12 cellular contexts compared by ENCODE assay signal in the genomic region with DNA sequence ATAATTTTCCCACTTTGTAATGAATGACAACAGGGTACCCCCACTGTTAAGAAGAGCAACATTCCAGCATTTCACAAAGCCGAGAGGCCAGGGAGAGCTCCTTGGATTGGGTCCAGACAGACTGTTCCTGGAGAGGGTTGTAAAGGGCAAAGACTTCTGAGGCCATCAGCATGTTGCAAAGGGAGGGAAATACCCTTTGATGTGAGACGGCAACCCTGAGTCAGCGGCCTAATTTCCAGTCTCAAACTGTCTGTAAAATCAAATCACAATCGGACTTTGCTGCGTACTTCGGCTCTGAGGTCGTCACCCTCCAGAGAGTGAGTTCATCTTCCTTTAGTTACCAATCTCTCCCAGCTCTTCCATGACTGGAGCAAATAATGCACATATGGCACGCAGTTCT.
DNase-seq lines count a peak whose midpoint lies in the region; ATAC-seq and TF ChIP-seq lines count a peak whose summit lies in the region.
"Had no signal": no experiment of that assay in that cellular context is flagged by ENCODE, and none has a peak within 500 bp of the region (broad histone marks: within the 10 kb centered on the region; RNA-seq: fewer than 3 reads in every experiment).

No MANE protein-coding gene starts in this region.

- no peaks in the 10 kb centered on the region for H3K27me3 Mint-ChIP-seq in activated CD4-positive, alpha-beta T cell treated with anti-CD3 and anti-CD28 coated beads, Interleukin-2, amount 10 ng/mL, durations not matched to agents 24 days and 14 days
- H3K27me3 Mint-ChIP-seq in WTC11 (ENCODE audit: low read depth): no peaks in the 10 kb centered on the region
- H3K27me3 Mint-ChIP-seq: activated naive CD4-positive, alpha-beta T cell treated with anti-CD3 and anti-CD28 coated beads, Interleukin-2, amount 50 U/mL, for 24 hours had no signal

- no peaks in the 10 kb centered on the region for H3K36me3 ChIP-seq in hepatocyte (replicated peaks; ENCODE audit: insufficient read depth, low read depth)

- H3K9me3 ChIP-seq in hepatocyte (ENCODE audit: low read depth): no peaks in the 10 kb centered on the region

- H2AFZ ChIP-seq in hepatocyte: no peak overlapping the region

- peak overlapping the region; percentile 50 for H3K4me2 ChIP-seq in hepatocyte

- H3K9me2 ChIP-seq in hepatocyte (replicated peaks; ENCODE audit: insufficient read depth): no peaks in the 10 kb centered on the region

- H3K9me3 Mint-ChIP-seq in activated CD4-positive, alpha-beta T cell treated with anti-CD3 and anti-CD28 coated beads, Interleukin-2, amount 10 ng/mL, durations not matched to agents 24 days and 14 days: no peaks in the 10 kb centered on the region
- H3K9me3 Mint-ChIP-seq in WTC11: peaks cover 5% of the 10 kb centered on the region; the same call in 1 of the 2 replicates
- H3K9me3 Mint-ChIP-seq: activated naive CD4-positive, alpha-beta T cell treated with anti-CD3 and anti-CD28 coated beads, Interleukin-2, amount 50 U/mL, for 24 hours; naive B cell had no signal

- peak overlapping the region; percentile 62 for H3K27ac ChIP-seq in hepatocyte

- TF ChIP-seq CTCF in WTC11 (IDR thresholded peaks at IDR 0.05): no peak
- no peak for TF ChIP-seq CTCF in hepatocyte (IDR thresholded peaks at IDR 0.05; ENCODE audit: poor library complexity)

- H3K27ac Mint-ChIP-seq in activated CD4-positive, alpha-beta T cell treated with anti-CD3 and anti-CD28 coated beads, Interleukin-2, amount 10 ng/mL, durations not matched to agents 24 days and 14 days: no peak overlapping the region
- no peak overlapping the region for H3K27ac Mint-ChIP-seq in WTC11
- H3K27ac Mint-ChIP-seq: activated naive CD4-positive, alpha-beta T cell treated with anti-CD3 and anti-CD28 coated beads, Interleukin-2, amount 50 U/mL, for 24 hours; naive B cell had no signal

- POLR2A ChIA-PET in WTC11 (lab: Charles Lee): no interaction called here

- H3K4me1 Mint-ChIP-seq in activated CD4-positive, alpha-beta T cell treated with anti-CD3 and anti-CD28 coated beads, Interleukin-2, amount 10 ng/mL, durations not matched to agents 24 days and 14 days: no peaks in the 10 kb centered on the region
- peaks cover 4% of the 10 kb centered on the region for H3K4me1 Mint-ChIP-seq in WTC11
- H3K4me1 Mint-ChIP-seq: activated naive CD4-positive, alpha-beta T cell treated with anti-CD3 and anti-CD28 coated beads, Interleukin-2, amount 50 U/mL, for 24 hours; naive B cell had no signal

- intact Hi-C loops in activated CD4-positive, alpha-beta T cell treated with anti-CD3 and anti-CD28 coated beads, Interleukin-2, amount 10 ng/mL, durations not matched to agents 24 days and 14 days (cut with micrococcal nuclease): no loop called here

- no peaks in the 10 kb centered on the region for H4K20me1 ChIP-seq in hepatocyte (ENCODE audit: insufficient read depth, poor library complexity, severe bottlenecking)

- no peak overlapping the region for H3K4me3 Mint-ChIP-seq in activated CD4-positive, alpha-beta T cell treated with anti-CD3 and anti-CD28 coated beads, Interleukin-2, amount 10 ng/mL, durations not matched to agents 24 days and 14 days
- H3K4me3 Mint-ChIP-seq in WTC11: no peak overlapping the region
- H3K4me3 Mint-ChIP-seq: activated naive CD4-positive, alpha-beta T cell treated with anti-CD3 and anti-CD28 coated beads, Interleukin-2, amount 50 U/mL, for 24 hours; naive B cell had no signal

- no peaks in the 10 kb centered on the region for H3K27me3 ChIP-seq in hepatocyte

- WGBS in hepatocyte (ENCODE audit: low lambda C conversion rate, missing lambda C conversion rate): 12% methylated on average over 8 of the region's 8 CpGs

- H3K36me3 Mint-ChIP-seq in activated CD4-positive, alpha-beta T cell treated with anti-CD3 and anti-CD28 coated beads, Interleukin-2, amount 10 ng/mL, durations not matched to agents 24 days and 14 days (ENCODE audit: low read depth): no peaks in the 10 kb centered on the region
- no peaks in the 10 kb centered on the region for H3K36me3 Mint-ChIP-seq in WTC11
- H3K36me3 Mint-ChIP-seq: activated naive CD4-positive, alpha-beta T cell treated with anti-CD3 and anti-CD28 coated beads, Interleukin-2, amount 50 U/mL, for 24 hours; naive B cell had no signal

- H3K4me1 ChIP-seq in hepatocyte (ENCODE audit: insufficient read depth): peaks cover 15% of the 10 kb centered on the region

- H3K4me3 ChIP-seq in hepatocyte: no peak overlapping the region
- no peak overlapping the region for H3K4me3 ChIP-seq in skeletal muscle cell (ENCODE audit: low read depth, low read length)

- DNase-seq in activated CD4-positive, alpha-beta T cell treated with anti-CD3 and anti-CD28 coated beads, Interleukin-2, amount 50 U/mL, for 48 hours: peak; percentile 25 to 36
- no peak for DNase-seq in activated CD4-positive, alpha-beta T cell treated with anti-CD3 and anti-CD28 coated beads, Interleukin-2, amount 10 ng/mL, durations not matched to agents 24 days and 14 days
- no peak for DNase-seq in WTC11 (ENCODE audit: low spot score)
- DNase-seq in hepatocyte (ENCODE audit: low spot score): peak; percentile 86
- peak; percentile 13 for DNase-seq in skeletal muscle cell (ENCODE audit: low read depth)
- no peak for DNase-seq in GDM1 (lab: John Stamatoyannopoulos, UW)
- no peak for DNase-seq in activated CD4-positive, CD25-positive, alpha-beta regulatory T cell (lab: John Stamatoyannopoulos, UW)
- DNase-seq: foreskin melanocyte, MV-4-11, naive B cell had no signal

- H3K79me2 ChIP-seq in hepatocyte: no peaks in the 10 kb centered on the region

- ATAC-seq in WTC11 (peak; percentile 32; the same call in 1 of the 2 replicates), HG02970 (IDR thresholded peaks at IDR 0.05; ENCODE audit: low FRiP score, unreplicated experiment) (no peak)

- CTCF ChIA-PET in WTC11 (lab: Charles Lee): interaction anchor here (0.9 to 1.0 kb wide), 2 partner anchors 420 to 442 kb away, joined by 3 to 4 read pairs; no protein-coding TSS in a partner anchor

TF ChIP-seq in WTC11, 78 proteins besides CTCF, POLR2A, EP300 and RAD21:
- TF ChIP-seq, protein P1, sequence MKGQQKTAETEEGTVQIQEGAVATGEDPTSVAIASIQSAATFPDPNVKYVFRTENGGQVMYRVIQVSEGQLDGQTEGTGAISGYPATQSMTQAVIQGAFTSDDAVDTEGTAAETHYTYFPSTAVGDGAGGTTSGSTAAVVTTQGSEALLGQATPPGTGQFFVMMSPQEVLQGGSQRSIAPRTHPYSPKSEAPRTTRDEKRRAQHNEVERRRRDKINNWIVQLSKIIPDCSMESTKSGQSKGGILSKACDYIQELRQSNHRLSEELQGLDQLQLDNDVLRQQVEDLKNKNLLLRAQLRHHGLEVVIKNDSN (CRISPR knock-in tag; IDR thresholded peaks at IDR 0.05): no peak
- TF ChIP-seq ZNF671 (CRISPR knock-in tag; IDR thresholded peaks at IDR 0.05): no peak
- no peak for TF ChIP-seq MXD4 (CRISPR knock-in tag; IDR thresholded peaks at IDR 0.05; ENCODE audit: borderline replicate concordance)
- no peak for TF ChIP-seq GTF2I (CRISPR knock-in tag; conservative IDR thresholded peaks at IDR 0.05)
- no peak for TF ChIP-seq RORB (CRISPR knock-in tag; IDR thresholded peaks at IDR 0.05)
- TF ChIP-seq, protein P2, sequence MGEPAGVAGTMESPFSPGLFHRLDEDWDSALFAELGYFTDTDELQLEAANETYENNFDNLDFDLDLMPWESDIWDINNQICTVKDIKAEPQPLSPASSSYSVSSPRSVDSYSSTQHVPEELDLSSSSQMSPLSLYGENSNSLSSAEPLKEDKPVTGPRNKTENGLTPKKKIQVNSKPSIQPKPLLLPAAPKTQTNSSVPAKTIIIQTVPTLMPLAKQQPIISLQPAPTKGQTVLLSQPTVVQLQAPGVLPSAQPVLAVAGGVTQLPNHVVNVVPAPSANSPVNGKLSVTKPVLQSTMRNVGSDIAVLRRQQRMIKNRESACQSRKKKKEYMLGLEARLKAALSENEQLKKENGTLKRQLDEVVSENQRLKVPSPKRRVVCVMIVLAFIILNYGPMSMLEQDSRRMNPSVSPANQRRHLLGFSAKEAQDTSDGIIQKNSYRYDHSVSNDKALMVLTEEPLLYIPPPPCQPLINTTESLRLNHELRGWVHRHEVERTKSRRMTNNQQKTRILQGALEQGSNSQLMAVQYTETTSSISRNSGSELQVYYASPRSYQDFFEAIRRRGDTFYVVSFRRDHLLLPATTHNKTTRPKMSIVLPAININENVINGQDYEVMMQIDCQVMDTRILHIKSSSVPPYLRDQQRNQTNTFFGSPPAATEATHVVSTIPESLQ (CRISPR knock-in tag; IDR thresholded peaks at IDR 0.05): no peak
- TF ChIP-seq ZBTB21 (CRISPR knock-in tag; IDR thresholded peaks at IDR 0.05; ENCODE audit: borderline replicate concordance): no peak

Comparison
In these comparisons a context has a peak if more than half of its experiments do, and no peak if none do; other contexts are left out.
1. DNase-seq: peak in activated CD4-positive, alpha-beta T cell treated with anti-CD3 and anti-CD28 coated beads, Interleukin-2, amount 50 U/mL, for 48 hours (2 of 2), hepatocyte (single experiment) and skeletal muscle cell (single experiment); none in activated CD4-positive, alpha-beta T cell treated with anti-CD3 and anti-CD28 coated beads, Interleukin-2, amount 10 ng/mL, durations not matched to agents 24 days and 14 days (single experiment), WTC11 (single experiment), GDM1 (single experiment) and activated CD4-positive, CD25-positive, alpha-beta regulatory T cell (0 of 4).